In genomic region chr14:56199976-56200577, GRCh38 we compare ENCODE assay signal across 10 cellular contexts.
A peak's percentile ranks its signal among the peaks of the same experiment; 100 is the strongest.
DNase-seq lines count a peak whose midpoint lies in the region; ATAC-seq and TF ChIP-seq lines count a peak whose summit lies in the region.
"Had no signal": no experiment of that assay in that cellular context is flagged by ENCODE, and none has a peak within 500 bp of the region (broad histone marks: within the 10 kb centered on the region; RNA-seq: fewer than 3 reads in every experiment).

No MANE protein-coding gene starts in this region.

- H3K4me3 Mint-ChIP-seq in osteocyte (ENCODE audit: unreplicated experiment) = no peak overlapping the region
- H3K4me3 Mint-ChIP-seq: activated naive CD4-positive, alpha-beta T cell treated with anti-CD3 and anti-CD28 coated beads, Interleukin-2, amount 50 U/mL, for 24 hours had no signal

- H3K9me3 ChIP-seq in neutrophil = no peaks in the 10 kb centered on the region

- peak overlapping the region; percentile 65 for H3K27ac ChIP-seq in neutrophil

- H3K27me3 ChIP-seq in neutrophil = no peaks in the 10 kb centered on the region

- no peaks in the 10 kb centered on the region for H3K36me3 Mint-ChIP-seq in osteocyte (ENCODE audit: unreplicated experiment)
- H3K36me3 Mint-ChIP-seq: activated naive CD4-positive, alpha-beta T cell treated with anti-CD3 and anti-CD28 coated beads, Interleukin-2, amount 50 U/mL, for 24 hours had no signal

- ATAC-seq in GM18498 (IDR thresholded peaks at IDR 0.05; ENCODE audit: unreplicated experiment) (peak; percentile 77), GM21717 (IDR thresholded peaks at IDR 0.05; ENCODE audit: unreplicated experiment) (peak; percentile 75), HG03521 (IDR thresholded peaks at IDR 0.05; ENCODE audit: unreplicated experiment) (peak; percentile 57)

- no peak for DNase-seq in anterior cingulate cortex (lab: John Stamatoyannopoulos, UW)
- no peak for DNase-seq in NCI-H1436 (lab: John Stamatoyannopoulos, UW)
- no peak for DNase-seq in osteocyte (ENCODE audit: extremely low spot score, unreplicated experiment)
- no peak for DNase-seq in NCI-H524 treated with DMSO at 0.1 percent for 48 hours (lab: John Stamatoyannopoulos, UW)
- DNase-seq: hypothalamus had no signal

- H3K9me3 Mint-ChIP-seq in osteocyte (ENCODE audit: unreplicated experiment) = no peaks in the 10 kb centered on the region
- H3K9me3 Mint-ChIP-seq: activated naive CD4-positive, alpha-beta T cell treated with anti-CD3 and anti-CD28 coated beads, Interleukin-2, amount 50 U/mL, for 24 hours had no signal

- H3K36me3 ChIP-seq in neutrophil = peaks cover 7% of the 10 kb centered on the region

- H3K27ac Mint-ChIP-seq in osteocyte (ENCODE audit: unreplicated experiment) = no peak overlapping the region
- H3K27ac Mint-ChIP-seq: activated naive CD4-positive, alpha-beta T cell treated with anti-CD3 and anti-CD28 coated beads, Interleukin-2, amount 50 U/mL, for 24 hours had no signal

- peaks cover 17% of the 10 kb centered on the region for H3K4me1 Mint-ChIP-seq in osteocyte (ENCODE audit: unreplicated experiment)

- no peak overlapping the region for H3K4me3 ChIP-seq in neutrophil (ENCODE audit: low read depth in 1 of 2, low read length in 1 of 2)

- H3K4me1 ChIP-seq in neutrophil (ENCODE audit: control insufficient read depth in 1 of 2, insufficient read depth in 1 of 2, low read depth in 1 of 2, low read length in 1 of 2) = peaks cover 31% of the 10 kb centered on the region in 2 experiments

- TF ChIP-seq CTCF in neutrophil (IDR thresholded peaks at IDR 0.05) (no peak), osteocyte (IDR thresholded peaks at IDR 0.05) (no peak)

- no peaks in the 10 kb centered on the region for H3K27me3 Mint-ChIP-seq in osteocyte (ENCODE audit: unreplicated experiment)
- H3K27me3 Mint-ChIP-seq: activated naive CD4-positive, alpha-beta T cell treated with anti-CD3 and anti-CD28 coated beads, Interleukin-2, amount 50 U/mL, for 24 hours had no signal
